In the genomic region with DNA sequence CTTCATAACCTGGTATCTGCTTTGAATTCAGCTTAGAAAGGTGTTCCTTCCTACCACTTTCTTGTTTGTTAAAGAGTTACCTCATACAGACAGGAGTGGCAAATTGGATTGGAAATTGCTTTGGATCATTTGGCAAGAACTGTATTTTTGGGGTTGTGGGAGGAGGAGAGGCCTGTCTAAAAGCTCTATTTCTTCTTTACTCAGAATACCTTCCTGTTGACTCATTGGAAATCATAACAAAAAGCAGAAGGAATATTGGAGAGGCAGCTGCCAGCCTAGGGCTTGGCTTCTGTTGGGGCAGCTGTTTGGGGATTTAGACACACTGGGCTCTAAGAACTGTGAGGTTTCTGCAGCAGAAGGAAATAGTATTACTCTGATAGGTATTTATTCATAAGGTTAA, we compare ENCODE assay signal across 8 cellular contexts. TPM values are rescaled to one million over a fixed set of nuclear protein-coding genes. Genes with fewer than 3 reads are reported as not detected.
DNase-seq lines count a peak whose midpoint lies in the region; ATAC-seq and TF ChIP-seq lines count a peak whose summit lies in the region.

No MANE protein-coding gene starts in this region.

- H3K27me3 ChIP-seq in lung (ENCODE audit: control insufficient read depth, insufficient read depth), result no peaks in the 10 kb centered on the region

- H3K4me3 Mint-ChIP-seq in central memory CD8-positive, alpha-beta T cell, result peak overlapping the region; percentile 52

- no peak for ATAC-seq in central memory CD8-positive, alpha-beta T cell (replicated peaks; ENCODE audit: extremely low read depth, poor library complexity, severe bottlenecking)
- ATAC-seq in lung (ENCODE audit: insufficient read depth, low FRiP score) (peak; percentile 74), HG02852 (IDR thresholded peaks at IDR 0.05; ENCODE audit: unreplicated experiment) (no peak)

- no peaks in the 10 kb centered on the region for H3K9me3 Mint-ChIP-seq in central memory CD8-positive, alpha-beta T cell

- peaks cover 3 to 34% of the 10 kb centered on the region in 2 donors for H3K4me1 ChIP-seq in lung (ENCODE audit: control insufficient read depth in 2 of 2, insufficient read depth in 2 of 2, low read length in 2 of 2)

- H3K4me3 ChIP-seq in lung, result no peak overlapping the region

- peak overlapping the region; percentile 80 to 93 for H3K27ac ChIP-seq in lung (ENCODE audit: low read depth in 1 of 2, low read length in 1 of 2)

- peaks cover 20% of the 10 kb centered on the region for H3K36me3 Mint-ChIP-seq in central memory CD8-positive, alpha-beta T cell (ENCODE audit: insufficient read depth)

- no peaks in the 10 kb centered on the region for H3K27me3 Mint-ChIP-seq in central memory CD8-positive, alpha-beta T cell

- no peaks in the 10 kb centered on the region for H3K9me3 ChIP-seq in lung (ENCODE audit: control insufficient read depth in 2 of 2, insufficient read depth in 1 of 2, low read length in 1 of 2)

- H3K4me1 Mint-ChIP-seq in central memory CD8-positive, alpha-beta T cell, result peaks cover 69% of the 10 kb centered on the region

- H3K36me3 ChIP-seq in lung (ENCODE audit: control insufficient read depth in 2 of 2, insufficient read depth in 2 of 2, low read length in 2 of 2), result no peaks in the 10 kb centered on the region

- peak; percentile 12 for DNase-seq in NCI-H510A treated with DMSO at 0.1 percent for 48 hours (lab: John Stamatoyannopoulos, UW)
- DNase-seq in NCI-H510A (lab: John Stamatoyannopoulos, UW), result no peak
- peak; percentile 28 for DNase-seq in NOMO-1 treated with dmso at 0.1 percent for 144 hours (lab: John Stamatoyannopoulos, UW; ENCODE audit: unreplicated experiment)
- no peak for DNase-seq in central memory CD8-positive, alpha-beta T cell (ENCODE audit: low spot score in 2 of 2)
- no peak for DNase-seq in lung (ENCODE audit: low spot score)
- no peak for DNase-seq in islet precursor cell
- DNase-seq in stimulated activated naive CD4-positive, alpha-beta T cell treated with Interleukin-2 at 50 U/mL for 16 hours (lab: John Stamatoyannopoulos, UW), result no peak

- no peak for TF ChIP-seq CTCF in lung (IDR thresholded peaks at IDR 0.05; ENCODE audit: control extremely low read depth, extremely low read depth)

- H3K27ac Mint-ChIP-seq in central memory CD8-positive, alpha-beta T cell (ENCODE audit: low read depth), result peak overlapping the region; percentile 97

RNA-seq across cellular contexts. Expression of a gene that starts 14.2 kb away (rescaled TPM):
- 100 to 1,000 TPM; 217 to 396 TPM for total RNA-seq in lung
- 100 to 1,000 TPM in 1 of 2 donors, 10 to 100 TPM in 1; 83.0 to 160 TPM for polyA plus RNA-seq in lung

RNA-seq across cellular contexts. Expression of a gene that starts 50.1 kb away (rescaled TPM):
- 1 to 10 TPM; 2.5 to 4.9 TPM for total RNA-seq in lung
- polyA plus RNA-seq in lung, result 1 to 10 TPM; 1.6 to 1.9 TPM

Comparison
In these comparisons a context has a peak if more than half of its experiments do, and no peak if none do; other contexts are left out.
1. DNase-seq: peak in NCI-H510A treated with DMSO at 0.1 percent for 48 hours (single experiment) and NOMO-1 treated with dmso at 0.1 percent for 144 hours (single experiment); none in NCI-H510A (single experiment), central memory CD8-positive, alpha-beta T cell (0 of 2), lung (single experiment), islet precursor cell (single experiment) and stimulated activated naive CD4-positive, alpha-beta T cell treated with Interleukin-2 at 50 U/mL for 16 hours (single experiment).